Comparison of ENCODE assay signal across 13 cellular contexts in genomic region chr13:44052843-44053607, GRCh38.
A peak's percentile ranks its signal among the peaks of the same experiment; 100 is the strongest.
DNase-seq lines count a peak whose midpoint lies in the region; ATAC-seq, FAIRE-seq and TF ChIP-seq lines count a peak whose summit lies in the region.
"Had no signal": no experiment of that assay in that cellular context is flagged by ENCODE, and none has a peak within 500 bp of the region (broad histone marks: within the 10 kb centered on the region; RNA-seq: fewer than 3 reads in every experiment).

No MANE protein-coding gene starts in this region.

- no peak for DNase-seq in A549 (ENCODE audit: low read depth in 1 of 2, low spot score in 1 of 2)
- peak; percentile 71 to 79 for DNase-seq in foreskin fibroblast
- peak; percentile 68 for DNase-seq in non-pigmented ciliary epithelial cell (ENCODE audit: low read depth)
- no peak for DNase-seq in HT-29 (ENCODE audit: low spot score)
- DNase-seq in A172 (ENCODE audit: low spot score) = no peak
- no peak for DNase-seq in HTR-8/SVneo (ENCODE audit: insufficient read length, low spot score)
- DNase-seq in naive thymus-derived CD4-positive, alpha-beta T cell = no peak
- DNase-seq: activated CD4-positive, alpha-beta T cell treated with anti-CD3 and anti-CD28 coated beads, Interleukin-2, amount 50 U/mL, for 1 hour; AML-193; NCI-H1930; stimulated activated CD4-positive, alpha-beta T cell treated with anti-CD3 and anti-CD28 coated beads, Interleukin-2, amount 100 ng/mL, for 24 hours had no signal

- no peaks in the 10 kb centered on the region for H3K27me3 ChIP-seq in naive thymus-derived CD4-positive, alpha-beta T cell (ENCODE audit: control insufficient read depth in 2 of 2, insufficient read depth in 2 of 2, low read length in 2 of 2)

- H3K4me2 ChIP-seq in A549 = no peak overlapping the region

- H3K9me3 Mint-ChIP-seq in naive thymus-derived CD4-positive, alpha-beta T cell = no peaks in the 10 kb centered on the region

- ATAC-seq in A549 = no peak
- ATAC-seq in naive thymus-derived CD4-positive, alpha-beta T cell = no peak

- peak overlapping the region; percentile 66 to 69 for H3K27ac ChIP-seq in A549
- peak overlapping the region; percentile 89 for H3K27ac ChIP-seq in VCaP
- no peak overlapping the region for H3K27ac ChIP-seq in naive thymus-derived CD4-positive, alpha-beta T cell (ENCODE audit: low read depth, low read length)

- H3K27me3 Mint-ChIP-seq in naive thymus-derived CD4-positive, alpha-beta T cell = peaks cover 21 to 47% (median 43%) of the 10 kb centered on the region in 5 donors

- H3K4me1 Mint-ChIP-seq in naive thymus-derived CD4-positive, alpha-beta T cell = peaks cover 0 to 9% (median 4%) of the 10 kb centered on the region in 7 donors

- H3K27ac Mint-ChIP-seq in naive thymus-derived CD4-positive, alpha-beta T cell = no peak overlapping the region

- POLR2A ChIA-PET in A549 (lab: Yijun Ruan, JAX) = interaction anchor here (0.9 kb wide), 1 partner anchor 384 kb away, joined by 5 read pairs; no protein-coding TSS in a partner anchor
- POLR2A ChIA-PET in naive thymus-derived CD4-positive, alpha-beta T cell (lab: Charles Lee) = no interaction called here

- H3K36me3 ChIP-seq in naive thymus-derived CD4-positive, alpha-beta T cell (ENCODE audit: control insufficient read depth in 2 of 3, insufficient read depth in 3 of 3, low read length in 3 of 3) = no peaks in the 10 kb centered on the region

- no peaks in the 10 kb centered on the region for H3K36me3 Mint-ChIP-seq in naive thymus-derived CD4-positive, alpha-beta T cell

- FAIRE-seq in A549 (lab: Jason Lieb, UNC) (no peak), HTR-8/SVneo (lab: Jason Lieb, UNC) (no peak)
- FAIRE-seq: islet of Langerhans had no signal

- no peak for TF ChIP-seq POLR2A in A549 (IDR thresholded peaks at IDR 0.05; ENCODE audit: low read length)

- H3K4me3 ChIP-seq in A549 = no peak overlapping the region
- no peak overlapping the region for H3K4me3 ChIP-seq in foreskin fibroblast (ENCODE audit: low read depth in 1 of 2, low read length in 2 of 2)
- H3K4me3 ChIP-seq in naive thymus-derived CD4-positive, alpha-beta T cell (ENCODE audit: low read length) = no peak overlapping the region

- TF ChIP-seq RAD21 in A549 (conservative IDR thresholded peaks at IDR 0.05 in 1 of 2, IDR thresholded peaks at IDR 0.05 in 1 of 2) = no peak

- TF ChIP-seq EP300 in A549 (IDR thresholded peaks at IDR 0.05) = no peak

- peaks cover 38% of the 10 kb centered on the region for H3K4me1 ChIP-seq in A549
- H3K4me1 ChIP-seq in naive thymus-derived CD4-positive, alpha-beta T cell (ENCODE audit: control insufficient read depth in 2 of 2, insufficient read depth in 2 of 2, low read length in 2 of 2) = no peaks in the 10 kb centered on the region

- CTCF ChIA-PET in A549 (lab: Yijun Ruan, JAX) = no interaction called here
- CTCF ChIA-PET in naive thymus-derived CD4-positive, alpha-beta T cell (lab: Charles Lee) = no interaction called here

- H3K9me3 ChIP-seq in A549 = no peaks in the 10 kb centered on the region
- H3K9me3 ChIP-seq in naive thymus-derived CD4-positive, alpha-beta T cell (ENCODE audit: control insufficient read depth in 2 of 3, low read length in 3 of 3) = no peaks in the 10 kb centered on the region

- intact Hi-C loops in naive thymus-derived CD4-positive, alpha-beta T cell (cut with micrococcal nuclease) = no loop called here

- 76% methylated on average over 15 of the region's 15 CpGs for WGBS in A549 (ENCODE audit: missing lambda C conversion rate)

- H3K4me3 Mint-ChIP-seq in naive thymus-derived CD4-positive, alpha-beta T cell = no peak overlapping the region

- TF ChIP-seq CTCF in A549 (IDR thresholded peaks at IDR 0.05) (no peak), VCaP (conservative IDR thresholded peaks at IDR 0.05) (no peak), foreskin fibroblast (IDR thresholded peaks at IDR 0.05; ENCODE audit: low read depth, low read length) (no peak)

TF ChIP-seq in A549, 52 proteins besides CTCF, POLR2A, EP300 and RAD21:
- no peak for TF ChIP-seq PHF8 (IDR thresholded peaks at IDR 0.05; ENCODE audit: borderline replicate concordance, low read depth)
- no peak for TF ChIP-seq BHLHE40 (IDR thresholded peaks at IDR 0.05; ENCODE audit: low read depth, low read length)
- TF ChIP-seq, protein P1, sequence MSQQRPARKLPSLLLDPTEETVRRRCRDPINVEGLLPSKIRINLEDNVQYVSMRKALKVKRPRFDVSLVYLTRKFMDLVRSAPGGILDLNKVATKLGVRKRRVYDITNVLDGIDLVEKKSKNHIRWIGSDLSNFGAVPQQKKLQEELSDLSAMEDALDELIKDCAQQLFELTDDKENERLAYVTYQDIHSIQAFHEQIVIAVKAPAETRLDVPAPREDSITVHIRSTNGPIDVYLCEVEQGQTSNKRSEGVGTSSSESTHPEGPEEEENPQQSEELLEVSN (IDR thresholded peaks at IDR 0.05; ENCODE audit: borderline replicate concordance, low read depth) = no peak
- TF ChIP-seq, protein P2, sequence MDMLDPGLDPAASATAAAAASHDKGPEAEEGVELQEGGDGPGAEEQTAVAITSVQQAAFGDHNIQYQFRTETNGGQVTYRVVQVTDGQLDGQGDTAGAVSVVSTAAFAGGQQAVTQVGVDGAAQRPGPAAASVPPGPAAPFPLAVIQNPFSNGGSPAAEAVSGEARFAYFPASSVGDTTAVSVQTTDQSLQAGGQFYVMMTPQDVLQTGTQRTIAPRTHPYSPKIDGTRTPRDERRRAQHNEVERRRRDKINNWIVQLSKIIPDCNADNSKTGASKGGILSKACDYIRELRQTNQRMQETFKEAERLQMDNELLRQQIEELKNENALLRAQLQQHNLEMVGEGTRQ (IDR thresholded peaks at IDR 0.05) = no peak
- TF ChIP-seq HMGXB4 (CRISPR knock-in tag; IDR thresholded peaks at IDR 0.05; ENCODE audit: borderline replicate concordance) = no peak
- no peak for TF ChIP-seq EHMT2 (IDR thresholded peaks at IDR 0.05; ENCODE audit: low read depth)
- TF ChIP-seq BCL3 (IDR thresholded peaks at IDR 0.05) = no peak

Comparison
In these comparisons a context has a peak if more than half of its experiments do, and no peak if none do; other contexts are left out.
1. DNase-seq: peak in foreskin fibroblast (2 of 2) and non-pigmented ciliary epithelial cell (single experiment); none in A549 (0 of 2), HT-29 (single experiment), A172 (single experiment), HTR-8/SVneo (single experiment) and naive thymus-derived CD4-positive, alpha-beta T cell (0 of 9).